In genomic region chr1:219173758-219174671, GRCh38 we compare ENCODE assay signal across 1 cellular context.
TF ChIP-seq lines count a peak whose summit lies in the region.

LYPLAL1 (plus strand) TSS chr1:219173878; CDS start chr1:219173891, 13 bp downstream.

TF ChIP-seq in HepG2, 621 proteins besides CTCF, POLR2A, EP300 and RAD21 (continued from another document and continues in another):
- TF ChIP-seq SMC3 (IDR thresholded peaks at IDR 0.05; ENCODE audit: low read length), result no peak
- peak; percentile 74 for TF ChIP-seq HIC2 (CRISPR knock-in tag; IDR thresholded peaks at IDR 0.05; ENCODE audit: low read depth)
- TF ChIP-seq ZNF225 (CRISPR knock-in tag; IDR thresholded peaks at IDR 0.05), result no peak
- TF ChIP-seq DPF2 (CRISPR knock-in tag; IDR thresholded peaks at IDR 0.05; ENCODE audit: borderline replicate concordance, low read depth), result no peak
- no peak for TF ChIP-seq ZNF3 (CRISPR knock-in tag; IDR thresholded peaks at IDR 0.05)
- TF ChIP-seq ZFP36 (IDR thresholded peaks at IDR 0.05; ENCODE audit: borderline replicate concordance, low read depth, low read length, partially characterized antibody), result no peak
- no peak for TF ChIP-seq ZFP37 (CRISPR knock-in tag; IDR thresholded peaks at IDR 0.05; ENCODE audit: borderline replicate concordance)
- TF ChIP-seq JUND (CRISPR knock-in tag; IDR thresholded peaks at IDR 0.05), result peak; percentile 43; the same call in 1 of the 2 replicates
- no peak for TF ChIP-seq STAG1 (CRISPR knock-in tag; IDR thresholded peaks at IDR 0.05)
- no peak for TF ChIP-seq PHF5A (CRISPR knock-in tag; IDR thresholded peaks at IDR 0.05; ENCODE audit: low read depth, unreplicated experiment)
- TF ChIP-seq DNMT3B (CRISPR knock-in tag; conservative IDR thresholded peaks at IDR 0.05), result no peak
- peak; percentile 80 for TF ChIP-seq THAP11 (CRISPR knock-in tag; IDR thresholded peaks at IDR 0.05)
- peak; percentile 33 for TF ChIP-seq BCL6 (CRISPR knock-in tag; IDR thresholded peaks at IDR 0.05)
- TF ChIP-seq RERE (CRISPR knock-in tag; IDR thresholded peaks at IDR 0.05; ENCODE audit: low read depth), result no peak
- no peak for TF ChIP-seq ZNF484 (CRISPR knock-in tag; IDR thresholded peaks at IDR 0.05; ENCODE audit: borderline replicate concordance, low read depth)
- TF ChIP-seq ZNF343 (CRISPR knock-in tag; IDR thresholded peaks at IDR 0.05), result peak; percentile 73; the same call in 1 of the 2 replicates
- no peak for TF ChIP-seq XBP1 (CRISPR knock-in tag; IDR thresholded peaks at IDR 0.05)
- no peak for TF ChIP-seq U2AF2 (IDR thresholded peaks at IDR 0.05; ENCODE audit: low read depth, low read length)
- TF ChIP-seq YY1 (IDR thresholded peaks at IDR 0.05; ENCODE audit: insufficient read depth, insufficient replicate concordance, low read depth, low read length), result peak; percentile 94
- TF ChIP-seq FLYWCH1 (CRISPR knock-in tag; IDR thresholded peaks at IDR 0.05), result no peak
- TF ChIP-seq ZNF101 (CRISPR knock-in tag; IDR thresholded peaks at IDR 0.05; ENCODE audit: borderline replicate concordance, low read depth), result no peak
- peak; percentile 58 for TF ChIP-seq ZNF331 (CRISPR knock-in tag; IDR thresholded peaks at IDR 0.05)
- TF ChIP-seq GLI4 (CRISPR knock-in tag; IDR thresholded peaks at IDR 0.05; ENCODE audit: borderline replicate concordance), result peak; percentile 50; the same call in 1 of the 2 replicates
- TF ChIP-seq HHEX (CRISPR knock-in tag; IDR thresholded peaks at IDR 0.05), result no peak
- peak; percentile 92 for TF ChIP-seq ERF (CRISPR knock-in tag; IDR thresholded peaks at IDR 0.05)
- no peak; the same call in 1 of the 2 replicates for TF ChIP-seq RARG (CRISPR knock-in tag; IDR thresholded peaks at IDR 0.05; ENCODE audit: low read depth)
- no peak for TF ChIP-seq MIXL1 (CRISPR knock-in tag; IDR thresholded peaks at IDR 0.05)
- TF ChIP-seq FOXP1 (IDR thresholded peaks at IDR 0.05), result no peak
- TF ChIP-seq FOXP1 (CRISPR knock-in tag; IDR thresholded peaks at IDR 0.05), result no peak
- TF ChIP-seq ZNF317 (CRISPR knock-in tag; IDR thresholded peaks at IDR 0.05), result 0 out of 2 replicates have a peak, but pooled peaks have one; percentile 35
- no peak for TF ChIP-seq ZBTB42 (CRISPR knock-in tag; IDR thresholded peaks at IDR 0.05)
- peak; percentile 84; the same call in 1 of the 2 replicates for TF ChIP-seq MEIS1 (CRISPR knock-in tag; IDR thresholded peaks at IDR 0.05; ENCODE audit: borderline replicate concordance)
- TF ChIP-seq MAZ (IDR thresholded peaks at IDR 0.05; ENCODE audit: borderline replicate concordance, low read depth, low read length), result no peak
- TF ChIP-seq MAZ (CRISPR knock-in tag; IDR thresholded peaks at IDR 0.05; ENCODE audit: low read depth), result no peak
- TF ChIP-seq ZNF235 (CRISPR knock-in tag; IDR thresholded peaks at IDR 0.05; ENCODE audit: borderline replicate concordance), result no peak
- TF ChIP-seq ZBTB2 (CRISPR knock-in tag; IDR thresholded peaks at IDR 0.05; ENCODE audit: low read depth), result no peak
- TF ChIP-seq DDIT3 (CRISPR knock-in tag; IDR thresholded peaks at IDR 0.05), result no peak
- no peak for TF ChIP-seq ZBTB3 (CRISPR knock-in tag; IDR thresholded peaks at IDR 0.05; ENCODE audit: borderline replicate concordance, low read depth)
- TF ChIP-seq SCMH1 (CRISPR knock-in tag; IDR thresholded peaks at IDR 0.05; ENCODE audit: borderline replicate concordance), result no peak
- TF ChIP-seq ZBTB39 (CRISPR knock-in tag; IDR thresholded peaks at IDR 0.05), result no peak
- no peak for TF ChIP-seq ZNF660 (CRISPR knock-in tag; IDR thresholded peaks at IDR 0.05; ENCODE audit: borderline replicate concordance, low read depth)
- no peak for TF ChIP-seq ZNF326 (CRISPR knock-in tag; IDR thresholded peaks at IDR 0.05; ENCODE audit: borderline replicate concordance)
- TF ChIP-seq FOXP4 (CRISPR knock-in tag; IDR thresholded peaks at IDR 0.05), result peak; percentile 54
- TF ChIP-seq LRRFIP1 (CRISPR knock-in tag; conservative IDR thresholded peaks at IDR 0.05), result no peak
- peak; percentile 90; the same call in 1 of the 2 replicates for TF ChIP-seq ZNF598 (CRISPR knock-in tag; IDR thresholded peaks at IDR 0.05; ENCODE audit: borderline replicate concordance)
- peak; percentile 75 for TF ChIP-seq ARID5B (CRISPR knock-in tag; IDR thresholded peaks at IDR 0.05)
